ENCODE assay signal across 27 cellular contexts in the genomic region with DNA sequence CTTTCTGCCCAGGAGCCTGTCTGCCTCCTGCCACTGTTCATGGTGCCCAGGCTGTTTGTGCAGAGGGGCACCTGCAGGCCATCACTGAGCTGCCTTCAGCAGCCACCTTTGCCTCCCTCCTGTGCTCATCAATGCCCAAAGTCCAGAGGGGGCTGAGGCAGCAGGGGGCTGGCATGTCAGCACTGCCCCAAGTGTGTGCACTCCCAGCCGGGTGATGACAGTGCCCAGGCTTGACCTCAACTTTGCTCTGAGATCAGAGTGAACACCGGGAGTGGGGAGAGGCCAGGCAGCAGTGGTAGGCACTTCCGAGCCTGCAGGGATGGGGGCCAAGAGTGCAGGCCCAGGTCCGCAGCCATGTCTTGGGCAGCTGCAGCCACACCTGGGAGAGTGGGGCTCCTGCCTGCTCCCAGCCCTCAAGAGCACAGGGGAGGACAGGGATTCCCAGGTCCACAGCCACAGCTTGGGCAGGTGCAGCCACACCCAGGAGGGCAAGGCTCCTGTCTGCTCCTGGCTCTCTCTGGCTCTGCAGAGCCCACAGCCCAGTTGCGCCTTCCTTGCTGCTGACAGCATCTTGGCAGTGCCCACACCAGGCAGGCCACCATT. TPM values are rescaled to one million over a fixed set of nuclear protein-coding genes. Genes with fewer than 3 reads are reported as not detected.
DNase-seq lines count a peak whose midpoint lies in the region; ATAC-seq, FAIRE-seq and TF ChIP-seq lines count a peak whose summit lies in the region.
"Had no signal": no experiment of that assay in that cellular context is flagged by ENCODE, and none has a peak within 500 bp of the region (broad histone marks: within the 10 kb centered on the region; RNA-seq: fewer than 3 reads in every experiment).

No MANE protein-coding gene starts in this region.

- no peaks in the 10 kb centered on the region for H3K79me1 ChIP-seq in neuronal stem cell (ENCODE audit: low read depth, low read length)

- H3K36me3 ChIP-seq in kidney (ENCODE audit: control insufficient read depth in 1 of 2, insufficient read depth in 2 of 2, low read length in 2 of 2) (no peaks in the 10 kb centered on the region), neuronal stem cell (replicated peaks in 1 of 2; ENCODE audit: control insufficient read depth in 2 of 2, insufficient read depth in 2 of 2, low read length in 2 of 2) (no peaks in the 10 kb centered on the region)
- H3K36me3 ChIP-seq: BE2C; BLaER1 treated with 17β-estradiol and CSF1 and Interleukin-3, amounts not matched to agents 10 nM and 100 nM had no signal

- H3K27ac ChIP-seq in kidney (ENCODE audit: low read depth in 2 of 2, low read length in 2 of 2) (no peak overlapping the region), neuronal stem cell (replicated peaks; ENCODE audit: low read length) (no peak overlapping the region)
- H3K27ac ChIP-seq: 22Rv1; BLaER1 treated with 17β-estradiol and CSF1 and Interleukin-3, amounts not matched to agents 10 nM and 100 nM; GM23248 had no signal

- no peak overlapping the region for H3K23ac ChIP-seq in neuronal stem cell (ENCODE audit: low read depth, low read length, poor library complexity)

- H3K14ac ChIP-seq in neuronal stem cell (ENCODE audit: low read length): peak overlapping the region; percentile 47

- no peak overlapping the region for H4K91ac ChIP-seq in neuronal stem cell (ENCODE audit: low read depth, low read length, poor library complexity)

- no peak overlapping the region for H3K4me3 ChIP-seq in kidney (ENCODE audit: low read length in 2 of 2)
- H3K4me3 ChIP-seq in neuronal stem cell (ENCODE audit: low read length in 2 of 2): peak overlapping the region in 1 of 2 donors; percentile 61
- H3K4me3 ChIP-seq: BLaER1 treated with 17β-estradiol and CSF1 and Interleukin-3, amounts not matched to agents 10 nM and 100 nM; GM12878; GM23248 had no signal

- no peak overlapping the region for H2BK5ac ChIP-seq in neuronal stem cell (ENCODE audit: low read length)

- no peak overlapping the region for H3K27ac Mint-ChIP-seq in natural killer cell treated with Interleukin-12 subunit alpha and Interleukin-12 subunit beta and Interleukin-15 and Interleukin-18, amount 100 ng/mL, for 72 hours
- H3K27ac Mint-ChIP-seq in natural killer cell: no peak overlapping the region
- H3K27ac Mint-ChIP-seq: CD14-positive monocyte; CD4-positive, alpha-beta T cell; CD8-positive, alpha-beta memory T cell; H9 had no signal

- no peak overlapping the region for H2AFZ ChIP-seq in neuronal stem cell (ENCODE audit: low read length)
- H2AFZ ChIP-seq: GM23248 had no signal

- H3K9ac ChIP-seq in kidney (ENCODE audit: low read length in 2 of 2): no peak overlapping the region
- no peak overlapping the region for H3K9ac ChIP-seq in neuronal stem cell (ENCODE audit: low read depth, low read length, poor library complexity)
- H3K9ac ChIP-seq: BLaER1 treated with 17β-estradiol and CSF1 and Interleukin-3, amounts not matched to agents 10 nM and 100 nM; GM23248 had no signal

- no peak overlapping the region for H2BK12ac ChIP-seq in neuronal stem cell (ENCODE audit: low read length)

- intact Hi-C loops in natural killer cell (cut with micrococcal nuclease) (no loop called here), kidney (cut with DNase I) (no loop called here)

- H3K4ac ChIP-seq in neuronal stem cell (ENCODE audit: low read length): no peak overlapping the region

- H2BK15ac ChIP-seq in neuronal stem cell (ENCODE audit: low read length): no peak overlapping the region

- H3K9me3 Mint-ChIP-seq in natural killer cell treated with Interleukin-12 subunit alpha and Interleukin-12 subunit beta and Interleukin-15 and Interleukin-18, amount 100 ng/mL, for 72 hours: no peaks in the 10 kb centered on the region
- no peaks in the 10 kb centered on the region for H3K9me3 Mint-ChIP-seq in natural killer cell
- H3K9me3 Mint-ChIP-seq: CD8-positive, alpha-beta memory T cell had no signal

- no peaks in the 10 kb centered on the region for H3K27me3 ChIP-seq in neuronal stem cell (ENCODE audit: control insufficient read depth in 3 of 3, insufficient read depth in 3 of 3, low read depth in 1 of 3, low read length in 3 of 3)
- H3K27me3 ChIP-seq: BE2C; BLaER1 treated with 17β-estradiol and CSF1 and Interleukin-3, amounts not matched to agents 10 nM and 100 nM had no signal

- TF ChIP-seq CTCF in natural killer cell (IDR thresholded peaks at IDR 0.05) (no peak), kidney (IDR thresholded peaks at IDR 0.05; ENCODE audit: borderline replicate concordance, extremely low read depth, insufficient read depth) (no peak)

- H3K27me3 Mint-ChIP-seq in natural killer cell treated with Interleukin-12 subunit alpha and Interleukin-12 subunit beta and Interleukin-15 and Interleukin-18, amount 100 ng/mL, for 72 hours: peaks cover 24 to 26% of the 10 kb centered on the region in 2 donors
- peaks cover 26 to 41% of the 10 kb centered on the region in 2 donors for H3K27me3 Mint-ChIP-seq in natural killer cell (ENCODE audit: low read depth in 2 of 2)

- DNase-seq in natural killer cell treated with Interleukin-12 subunit alpha and Interleukin-12 subunit beta and Interleukin-15 and Interleukin-18, amount 100 ng/mL, for 72 hours (ENCODE audit: low spot score): no peak
- DNase-seq in natural killer cell (no peak), kidney (peak; percentile 42), neuronal stem cell (ENCODE audit: low spot score) (no peak), AML-193 (lab: John Stamatoyannopoulos, UW) (no peak)
- no peak for DNase-seq in effector CD4-positive, alpha-beta T cell
- DNase-seq: BE2C; CD4-positive, alpha-beta T cell; CD8-positive, alpha-beta memory T cell; DMS 273 treated with DMSO at 0.1 percent for 48 hours; DMS79; EL; GDM1; GM23248; H9 had no signal

- no peaks in the 10 kb centered on the region for H3K4me1 Mint-ChIP-seq in natural killer cell treated with Interleukin-12 subunit alpha and Interleukin-12 subunit beta and Interleukin-15 and Interleukin-18, amount 100 ng/mL, for 72 hours (ENCODE audit: low read depth in 2 of 2)
- H3K4me1 Mint-ChIP-seq in natural killer cell: no peaks in the 10 kb centered on the region
- H3K4me1 Mint-ChIP-seq: CD14-positive monocyte; CD8-positive, alpha-beta memory T cell; H9 had no signal

- H2AK5ac ChIP-seq in neuronal stem cell (ENCODE audit: low read depth, low read length): no peak overlapping the region

- H3K4me2 ChIP-seq in neuronal stem cell (ENCODE audit: insufficient read depth, low read length, poor library complexity, severe bottlenecking): no peak overlapping the region
- H3K4me2 ChIP-seq: BLaER1 treated with 17β-estradiol and CSF1 and Interleukin-3, amounts not matched to agents 10 nM and 100 nM had no signal

- ATAC-seq in natural killer cell treated with Interleukin-12 subunit alpha and Interleukin-12 subunit beta and Interleukin-15 and Interleukin-18, amount 100 ng/mL, for 72 hours: peak; percentile 13 to 48
- ATAC-seq in natural killer cell (no peak), HG02642 (IDR thresholded peaks at IDR 0.05; ENCODE audit: poor library complexity, unreplicated experiment) (no peak), HG02852 (IDR thresholded peaks at IDR 0.05; ENCODE audit: unreplicated experiment) (no peak)
- ATAC-seq: GM12878, HCT116 had no signal

- no peaks in the 10 kb centered on the region for H3K36me3 Mint-ChIP-seq in natural killer cell treated with Interleukin-12 subunit alpha and Interleukin-12 subunit beta and Interleukin-15 and Interleukin-18, amount 100 ng/mL, for 72 hours
- no peaks in the 10 kb centered on the region for H3K36me3 Mint-ChIP-seq in natural killer cell
- H3K36me3 Mint-ChIP-seq: CD14-positive monocyte had no signal

- no peak overlapping the region for H4K8ac ChIP-seq in neuronal stem cell (ENCODE audit: low read depth, low read length)

- no peak overlapping the region for H2BK120ac ChIP-seq in neuronal stem cell (ENCODE audit: low read depth, low read length)

- no peaks in the 10 kb centered on the region for H3K4me1 ChIP-seq in kidney (ENCODE audit: control insufficient read depth in 1 of 2, insufficient read depth in 1 of 2, low read depth in 1 of 2, low read length in 2 of 2)
- H3K4me1 ChIP-seq in neuronal stem cell (ENCODE audit: control insufficient read depth in 2 of 2, insufficient read depth in 1 of 2, low read depth in 1 of 2, low read length in 2 of 2): no peaks in the 10 kb centered on the region
- H3K4me1 ChIP-seq: BE2C; BLaER1 treated with 17β-estradiol and CSF1 and Interleukin-3, amounts not matched to agents 10 nM and 100 nM had no signal

- no peak for FAIRE-seq in kidney (lab: Jason Lieb, UNC)
- FAIRE-seq: A204.1, D721Med, GM12878, GM19239 had no signal

- no peak overlapping the region for H3K4me3 Mint-ChIP-seq in natural killer cell treated with Interleukin-12 subunit alpha and Interleukin-12 subunit beta and Interleukin-15 and Interleukin-18, amount 100 ng/mL, for 72 hours
- no peak overlapping the region for H3K4me3 Mint-ChIP-seq in natural killer cell
- H3K4me3 Mint-ChIP-seq: CD14-positive monocyte; CD4-positive, alpha-beta T cell; CD8-positive, alpha-beta memory T cell; H9 had no signal

- H3K18ac ChIP-seq in neuronal stem cell (ENCODE audit: low read length): peak overlapping the region; percentile 51

- H3K9me3 ChIP-seq in kidney (ENCODE audit: control insufficient read depth in 1 of 2, low read length in 2 of 2): no peaks in the 10 kb centered on the region
- H3K9me3 ChIP-seq in neuronal stem cell (replicated peaks in 1 of 2; ENCODE audit: control insufficient read depth in 2 of 2, insufficient read depth in 1 of 2, low read depth in 1 of 2, low read length in 2 of 2): peaks cover 0 to 2% of the 10 kb centered on the region in 2 donors
- H3K9me3 ChIP-seq: BE2C had no signal

- no CpG with 5 or more reads among the region's 5 CpGs for WGBS in neuronal stem cell (ENCODE audit: extremely low coverage in 2 of 2, insufficient read length in 2 of 2, insufficient replicate concordance in 1 of 2), 2 donors

RNA-seq across cellular contexts. Expression of gene SAA4, which starts 15.2 kb away (rescaled TPM):
- not detected for total RNA-seq in natural killer cell treated with Interleukin-12 subunit alpha and Interleukin-12 subunit beta and Interleukin-15 and Interleukin-18, amount 100 ng/mL, for 72 hours
- total RNA-seq in natural killer cell: under 1 TPM in 1 of 3 donors, not detected in 2; 0.54 TPM
- total RNA-seq in kidney: 1.3 TPM
- polyA plus RNA-seq in kidney (ENCODE audit: insufficient read depth, low read depth, low replicate concordance): not detected
- 0.07 TPM for polyA plus RNA-seq in neuronal stem cell (2013, experiment 1 of 2)
- polyA plus RNA-seq in neuronal stem cell (2013, experiment 2 of 2): 0.10 TPM
- total RNA-seq: CD4-positive, alpha-beta T cell; CD8-positive, alpha-beta memory T cell; GM12878; GM23248; H4; H9 had no signal
- polyA plus RNA-seq: AG04450; CD14-positive monocyte; CD8-positive, alpha-beta memory T cell; GM12878; GM23248 had no signal

RNA-seq across cellular contexts. Expression of gene SAA2, which starts 27.1 kb away (rescaled TPM):
- not detected for total RNA-seq in natural killer cell treated with Interleukin-12 subunit alpha and Interleukin-12 subunit beta and Interleukin-15 and Interleukin-18, amount 100 ng/mL, for 72 hours
- total RNA-seq in natural killer cell: not detected
- 82.0 TPM for total RNA-seq in kidney
- polyA plus RNA-seq in kidney (ENCODE audit: insufficient read depth, low read depth, low replicate concordance): 4.4 TPM
- polyA plus RNA-seq in neuronal stem cell (2013, experiment 1 of 2): not detected
- 0.08 TPM for polyA plus RNA-seq in neuronal stem cell (2013, experiment 2 of 2)
- total RNA-seq: CD8-positive, alpha-beta memory T cell; GM23248; H4; H9 had no signal
- polyA plus RNA-seq: AG04450; CD14-positive monocyte; CD8-positive, alpha-beta memory T cell; GM23248 had no signal

RNA-seq across cellular contexts. Expression of gene SAA1, which starts 44.7 kb away (rescaled TPM):
- not detected for total RNA-seq in natural killer cell treated with Interleukin-12 subunit alpha and Interleukin-12 subunit beta and Interleukin-15 and Interleukin-18, amount 100 ng/mL, for 72 hours
- total RNA-seq in natural killer cell (not detected), kidney (192 TPM)
- polyA plus RNA-seq in kidney (ENCODE audit: insufficient read depth, low read depth, low replicate concordance): 6.4 TPM
- not detected for polyA plus RNA-seq in neuronal stem cell (2013, experiment 1 of 2)
- polyA plus RNA-seq in neuronal stem cell (2013, experiment 2 of 2): not detected
- total RNA-seq: CD4-positive, alpha-beta T cell; CD8-positive, alpha-beta memory T cell; GM23248; H4; H9 had no signal
- polyA plus RNA-seq: AG04450; CD14-positive monocyte; CD8-positive, alpha-beta memory T cell; GM23248 had no signal

RNA-seq across cellular contexts. Expression of gene MRGPRX4, which starts 48.7 kb away (rescaled TPM):
- total RNA-seq in natural killer cell treated with Interleukin-12 subunit alpha and Interleukin-12 subunit beta and Interleukin-15 and Interleukin-18, amount 100 ng/mL, for 72 hours: not detected
- total RNA-seq in natural killer cell: not detected
- not detected for total RNA-seq in kidney
- not detected for polyA plus RNA-seq in kidney (ENCODE audit: insufficient read depth, low read depth, low replicate concordance)
- not detected for polyA plus RNA-seq in neuronal stem cell (2013, experiment 1 of 2)
- polyA plus RNA-seq in neuronal stem cell (2013, experiment 2 of 2): not detected
- total RNA-seq: CD4-positive, alpha-beta T cell; CD8-positive, alpha-beta memory T cell; GM12878; GM23248; H4; H9 had no signal
- polyA plus RNA-seq: AG04450; CD14-positive monocyte; CD8-positive, alpha-beta memory T cell; GM12878; GM23248 had no signal

Comparison
In these comparisons a context has a peak if more than half of its experiments do, and no peak if none do; other contexts are left out.
1. ATAC-seq: peak in natural killer cell treated with Interleukin-12 subunit alpha and Interleukin-12 subunit beta and Interleukin-15 and Interleukin-18, amount 100 ng/mL, for 72 hours (2 of 2); none in natural killer cell (0 of 3), HG02642 (single experiment) and HG02852 (single experiment).
2. RNA of gene SAA2, which starts 27.1 kb away (total RNA-seq): 82.0 TPM in kidney (single experiment); not detected in natural killer cell treated with Interleukin-12 subunit alpha and Interleukin-12 subunit beta and Interleukin-15 and Interleukin-18, amount 100 ng/mL, for 72 hours and not detected in natural killer cell; every median in the first group is over 10 times any median in the second.
3. RNA of gene SAA1, which starts 44.7 kb away (total RNA-seq): 192 TPM in kidney (single experiment); not detected in natural killer cell treated with Interleukin-12 subunit alpha and Interleukin-12 subunit beta and Interleukin-15 and Interleukin-18, amount 100 ng/mL, for 72 hours and not detected in natural killer cell; every median in the first group is over 100 times any median in the second.